25 cellular contexts compared by ENCODE assay signal in the genomic region with DNA sequence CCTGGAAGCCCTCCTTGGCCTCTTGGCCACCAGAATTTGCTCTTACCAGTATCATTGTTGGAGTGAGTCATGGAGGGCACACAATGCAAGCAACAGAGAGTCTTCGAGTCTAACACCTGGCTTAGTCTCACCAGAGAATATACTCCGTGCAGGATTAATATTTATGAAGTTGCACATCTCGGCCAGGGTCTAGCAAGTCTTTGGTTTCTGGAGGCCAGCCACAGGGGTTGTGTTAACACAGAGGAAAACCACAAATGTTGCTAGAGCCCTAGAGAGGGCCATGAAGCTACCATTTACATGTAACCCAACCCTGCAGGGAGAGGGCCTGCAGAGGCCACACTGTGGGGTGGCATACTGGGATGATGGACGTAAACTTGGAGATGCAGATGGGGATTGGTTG.
"Had no signal": no experiment of that assay in that cellular context is flagged by ENCODE, and none has a peak within 500 bp of the region (broad histone marks: within the 10 kb centered on the region; RNA-seq: fewer than 3 reads in every experiment).

No MANE protein-coding gene starts in this region.

- H3K4me3 Mint-ChIP-seq: activated T-cell treated with anti-CD3 and anti-CD28 coated beads, Interleukin-2, amount 50 U/mL, for 24 hours; activated T-helper 17 cell treated with anti-CD3 and anti-CD28 coated beads, Interleukin-2, amount 50 U/mL, for 72 hours; neural progenitor cell; type B pancreatic cell; WTC11 had no signal

- H3K9me3 Mint-ChIP-seq: activated T-cell treated with anti-CD3 and anti-CD28 coated beads, Interleukin-2, amount 50 U/mL, for 24 hours; neural progenitor cell had no signal

- H3K36me3 Mint-ChIP-seq: activated naive CD4-positive, alpha-beta T cell treated with anti-CD3 and anti-CD28 coated beads, Interleukin-2, amount 50 U/mL, for 72 hours; naive B cell; neural progenitor cell; type B pancreatic cell; WTC11 had no signal

- DNase-seq: activated CD4-positive, alpha-beta T cell treated with anti-CD3 and anti-CD28 coated beads, Interleukin-2, amount 50 U/mL, for 4 hours; activated CD8-positive, alpha-beta memory T cell treated with anti-CD3 and anti-CD28 coated beads for 24 hours; activated CD8-positive, alpha-beta memory T cell treated with anti-CD3 and anti-CD28 coated beads, Interleukin-2, amount 50 U/mL, for 4 hours; activated T-cell treated with anti-CD3 and anti-CD28 coated beads, Interleukin-2, amount 50 U/mL, for 24 hours; aorta; central memory CD4-positive, alpha-beta T cell; effector memory CD4-positive, alpha-beta T cell; heart left ventricle; left colon; mesenchymal stem cell; mucosa of descending colon; naive B cell; small intestine; stimulated activated CD4-positive, alpha-beta T cell treated with anti-CD3 and anti-CD28 coated beads, Interleukin-2, amount 100 ng/mL, for 24 hours; stimulated activated naive CD4-positive, alpha-beta T cell treated with Interleukin-2 at 50 U/mL for 16 hours; T-helper 9 cell had no signal

- H3K9me3 ChIP-seq: gastroesophageal sphincter, heart left ventricle, mucosa of descending colon, thoracic aorta, vagina had no signal

- H3K9ac ChIP-seq: neural progenitor cell had no signal

- H3K27ac Mint-ChIP-seq: activated naive CD4-positive, alpha-beta T cell treated with anti-CD3 and anti-CD28 coated beads, Interleukin-2, amount 50 U/mL, for 72 hours; activated T-cell treated with anti-CD3 and anti-CD28 coated beads, Interleukin-2, amount 50 U/mL, for 24 hours; neural progenitor cell; type B pancreatic cell; WTC11 had no signal

- H3K4me2 ChIP-seq: neural progenitor cell had no signal

- H3K27ac ChIP-seq: gastroesophageal sphincter, heart left ventricle, neural progenitor cell, thoracic aorta, vagina had no signal

- ATAC-seq: activated naive CD4-positive, alpha-beta T cell treated with anti-CD3 and anti-CD28 coated beads, Interleukin-2, amount 50 U/mL, for 72 hours; activated T-helper 17 cell treated with anti-CD3 and anti-CD28 coated beads, Interleukin-2, amount 50 U/mL, for 72 hours; gastroesophageal sphincter; heart left ventricle; left colon; mucosa of descending colon; sciatic nerve; WTC11 had no signal

- H3K4me3 ChIP-seq: gastroesophageal sphincter, heart left ventricle, mucosa of descending colon, neural progenitor cell, thoracic aorta, vagina had no signal

- H3K27me3 Mint-ChIP-seq: activated T-cell treated with anti-CD3 and anti-CD28 coated beads, Interleukin-2, amount 50 U/mL, for 24 hours; activated T-helper 17 cell treated with anti-CD3 and anti-CD28 coated beads, Interleukin-2, amount 50 U/mL, for 72 hours; naive B cell; type B pancreatic cell had no signal

- H3K36me3 ChIP-seq: gastroesophageal sphincter, heart left ventricle, neural progenitor cell, thoracic aorta, vagina had no signal

- H2AFZ ChIP-seq: neural progenitor cell had no signal

- H3K4me1 Mint-ChIP-seq: naive B cell had no signal

- H3K27me3 ChIP-seq: gastroesophageal sphincter, heart left ventricle, neural progenitor cell, vagina had no signal

- H3K4me1 ChIP-seq: gastroesophageal sphincter, vagina had no signal
